8 cellular contexts compared by ENCODE assay signal in the genomic region with DNA sequence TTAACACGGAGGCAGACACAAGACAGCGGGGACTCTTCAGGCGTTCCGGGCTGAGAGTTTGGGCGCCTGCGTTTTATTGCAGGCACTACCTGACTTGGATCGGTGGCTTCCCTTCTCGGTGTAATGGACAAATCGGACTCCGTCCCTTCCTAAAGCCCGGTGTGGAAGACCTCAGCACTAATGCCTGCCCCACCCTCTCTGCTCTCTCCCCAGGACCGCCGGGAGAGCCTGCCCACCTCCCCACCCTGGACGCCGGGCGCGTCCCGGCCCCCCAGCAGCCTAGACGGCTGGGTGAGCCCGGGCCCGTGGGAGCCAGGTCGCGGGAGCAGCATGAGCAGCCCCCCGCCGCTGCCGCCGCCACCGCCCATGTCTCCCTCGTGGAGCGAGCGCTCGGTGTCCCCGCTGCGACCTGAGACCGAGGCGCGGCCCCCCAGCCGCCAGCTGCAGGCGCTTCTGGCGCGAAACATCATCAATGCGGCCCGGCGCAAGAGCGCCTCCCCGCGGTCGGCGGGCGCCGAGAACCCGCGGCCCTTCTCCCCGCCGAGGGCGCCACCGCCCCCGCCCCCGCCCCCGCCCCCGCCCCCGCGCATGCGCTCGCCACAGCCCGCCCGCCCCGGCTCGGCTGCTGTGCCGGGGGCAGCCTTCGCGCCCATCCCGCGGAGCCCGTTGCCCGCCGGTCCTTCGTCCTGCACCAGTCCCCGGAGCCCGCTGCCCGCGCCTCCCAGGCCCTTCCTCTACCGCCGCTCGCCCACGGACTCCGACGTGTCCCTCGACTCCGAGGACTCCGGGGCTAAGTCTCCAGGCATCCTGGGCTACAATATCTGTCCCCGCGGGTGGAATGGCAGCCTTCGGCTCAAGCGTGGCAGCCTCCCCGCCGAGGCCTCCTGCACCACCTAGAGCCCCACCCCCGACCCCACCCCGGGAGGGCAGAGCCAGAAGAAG. TPM values are rescaled to one million over a fixed set of nuclear protein-coding genes. Genes with fewer than 3 reads are reported as not detected.
A peak's percentile ranks its signal among the peaks of the same experiment; 100 is the strongest.
DNase-seq lines count a peak whose midpoint lies in the region; ATAC-seq, FAIRE-seq and TF ChIP-seq lines count a peak whose summit lies in the region.

No MANE protein-coding gene starts in this region.

- H3K4me2 ChIP-seq in GM12878 (ENCODE audit: control insufficient read depth, insufficient read depth): peak overlapping the region; percentile 91

- DNase-seq in GM12864 (ENCODE audit: low read depth) (no peak), HEK293T (ENCODE audit: extremely low spot score) (peak; percentile 98), NCI-H1092 (lab: John Stamatoyannopoulos, UW) (peak; percentile 32), T1000 (lab: John Stamatoyannopoulos, UW) (peak; percentile 74), GM12878 (ENCODE audit: low read depth, low spot score) (peak; percentile 11), iPS-NIHi11 (ENCODE audit: low spot score) (peak; percentile 98)
- peak; percentile 49 to 51 for DNase-seq in stimulated activated CD4-positive, alpha-beta T cell treated with anti-CD3 and anti-CD28 coated beads, Interleukin-12 subunit alpha, Interleukin-12 subunit beta, amount 100 ng/mL, for 24 hours (ENCODE audit: low read depth in 2 of 2)

- WGBS in GM12878 (ENCODE audit: insufficient coverage, insufficient replicate concordance, low lambda C conversion rate, missing lambda C conversion rate): 1% methylated on average over 63 of the region's 99 CpGs

- POLR2A ChIA-PET in HEK293T (lab: Yijun Ruan, JAX) (interaction anchor here (0.9 to 4.6 kb wide), 7 partner anchors 14 to 102 kb away, joined by 3 to 33 read pairs (median 6); a partner anchor contains a TSS), GM12878 (lab: Charles Lee) (no interaction called here)

- intact Hi-C loops in GM12878 (cut with micrococcal nuclease; ENCODE audit: unreplicated experiment): loop anchor here (1.0 to 10.0 kb wide), 3 partner anchors 95 to 202 kb away; a partner anchor contains a TSS

- peak; percentile 76 for TF ChIP-seq RAD21 in GM12878 (IDR thresholded peaks at IDR 0.05; ENCODE audit: insufficient read depth, low read depth, low read length)

- H3K4me1 ChIP-seq in GM12878 (ENCODE audit: control insufficient read depth, insufficient read depth, low read length): peaks cover 7% of the 10 kb centered on the region

- TF ChIP-seq CTCF in GM12864 (IDR thresholded peaks at IDR 0.05; ENCODE audit: low read depth, low read length, missing control alignments) (peak; percentile 61), GM12878 (IDR thresholded peaks at IDR 0.05 in 2 of 3, conservative IDR thresholded peaks at IDR 0.05 in 1 of 3; ENCODE audit: control insufficient read depth in 2 of 3, extremely low read depth in 1 of 3, insufficient read depth in 1 of 3, low read depth in 3 of 3, low read length in 3 of 3) (peak; percentile 43 to 78 (median 75); a peak in 5 of 6 replicates)

- no peak overlapping the region for H3K27ac ChIP-seq in GM12878 (ENCODE audit: control insufficient read depth, insufficient read depth)

- in situ Hi-C loops in GM12878 (cut with MboI): loop anchor here (10.0 kb wide), 1 partner anchor 202 kb away; no protein-coding TSS in a partner anchor

- SMC1A ChIA-PET in GM12878 (lab: Charles Lee; ENCODE audit: uncharacterized antibody, unreplicated experiment): interaction anchor here (0.7 to 5.8 kb wide), 10 partner anchors 45 to 197 kb away, joined by 3 to 61 read pairs (median 6); a partner anchor contains a TSS

- peak overlapping the region; percentile 65; the same call in 1 of the 2 replicates for H3K9ac ChIP-seq in GM12878 (ENCODE audit: control insufficient read depth, insufficient read depth, low read length)

- H3K4me3 ChIP-seq in GM12864 (ENCODE audit: low read depth, low read length) (peak overlapping the region; percentile 57), GM12878 (peak overlapping the region; percentile 70; the same call in 1 of the 2 replicates)

- H3K27me3 ChIP-seq in GM12878 (replicated peaks in 1 of 2; ENCODE audit: control insufficient read depth in 2 of 2, insufficient read depth in 2 of 2, low read length in 1 of 2): no peaks in the 10 kb centered on the region; a peak in 2 of 4 replicates

- no peak for TF ChIP-seq EP300 in GM12878 (IDR thresholded peaks at IDR 0.05; ENCODE audit: borderline replicate concordance in 1 of 2, control insufficient read depth in 1 of 2, low read depth in 2 of 2, low read length in 2 of 2)

- no peak for FAIRE-seq in GM12878 (lab: Jason Lieb, UNC)

- RAD21 ChIA-PET in GM12878 (lab: Charles Lee; ENCODE audit: unreplicated experiment): interaction anchor here (1.0 to 5.9 kb wide), 9 partner anchors 28 to 199 kb away, joined by 3 to 56 read pairs (median 4); a partner anchor contains a TSS

- H3K36me3 ChIP-seq in GM12878 (ENCODE audit: control insufficient read depth in 2 of 2, insufficient read depth in 2 of 2, low read length in 1 of 2): no peaks in the 10 kb centered on the region

- no peaks in the 10 kb centered on the region for H3K79me2 ChIP-seq in GM12878 (ENCODE audit: control insufficient read depth, insufficient read depth, low read length)

- ATAC-seq in GM12878: peak; percentile 84
- no peak for ATAC-seq in GM18873 (IDR thresholded peaks at IDR 0.05; ENCODE audit: low FRiP score, unreplicated experiment)

- H2AFZ ChIP-seq in GM12878 (ENCODE audit: control insufficient read depth, low read depth, low read length): peak overlapping the region; percentile 82

- CTCF ChIA-PET in HEK293T (lab: Yijun Ruan, JAX): interaction anchor here (0.6 to 2.1 kb wide), 4 partner anchors 12 to 242 kb away, joined by 5 to 7 read pairs (median 6); a partner anchor contains a TSS
- CTCF ChIA-PET in GM12878 (lab: Yijun Ruan, JAX): interaction anchor here (0.7 to 12.7 kb wide), 12 partner anchors 12 to 200 kb away, joined by 3 to 236 read pairs (median 4); no protein-coding TSS in a partner anchor

- peak; percentile 60 for TF ChIP-seq POLR2A in GM12878 (IDR thresholded peaks at IDR 0.05; ENCODE audit: low read depth, low read length)

- H4K20me1 ChIP-seq in GM12878 (ENCODE audit: control insufficient read depth, insufficient read depth): no peaks in the 10 kb centered on the region

- no TSS peak for BruUV-seq in GM12878 (replicated peaks; lab: Mats Ljungman, UMichigan)

- no peaks in the 10 kb centered on the region for H3K9me3 ChIP-seq in GM12878 (replicated peaks; ENCODE audit: control insufficient read depth, insufficient read depth, low read length)

TF ChIP-seq in GM12878, 131 proteins besides CTCF, POLR2A, EP300 and RAD21 (continues in another document):
- TF ChIP-seq YBX1 (IDR thresholded peaks at IDR 0.05): no peak

RNA-seq across cellular contexts. Expression of a gene that starts 4.6 kb away (rescaled TPM):
- total RNA-seq in GM12878 (2013; cell fraction: nucleolus; rRNA removed): not detected in 2 replicates
- total RNA-seq in GM12878 (2014; rRNA removed): 1.1 TPM in 1 of 2 replicates, not detected in the other
- total RNA-seq in GM12878 (2014; rRNA removed; fragmentation: Illumina TruSeq; extraction: Trizol): 0.04 TPM in 1 of 2 replicates, not detected in the other
- total RNA-seq in GM12878 (2021): 0.18 TPM in 1 of 2 replicates, not detected in the other
- not detected for polyA plus RNA-seq in GM12878 (2011; ENCODE audit: low read depth)
- not detected in 2 replicates for polyA plus RNA-seq in GM12878 (2011; rRNA removed)
- not detected in 2 replicates for polyA plus RNA-seq in GM12878 (2011; cell fraction: cytosol; rRNA removed)
- polyA plus RNA-seq in GM12878 (2011; cell fraction: nucleus; rRNA removed): 0.03 TPM in 1 of 2 replicates, not detected in the other
- polyA plus RNA-seq in GM12878 (2012): 0.11 and 0.18 TPM in 2 replicates
- polyA plus RNA-seq in GM12878 (2014; fragmentation: Illumina TruSeq; extraction: Trizol): 0.09 and 0.10 TPM in 2 replicates
- not detected for polyA plus RNA-seq in GM12878 (2014; fragmentation: Nextera tagmentation; extraction: Ambion mirVana)
- 0.08 and 0.62 TPM in 2 replicates for polyA plus RNA-seq in GM12878 (2014; rRNA removed)
- polyA plus RNA-seq in GM12878 (2016; fragmentation: Nextera tagmentation; extraction: Ambion mirVana): under 1 TPM in 1 of 2 experiments, not detected in 1; 0.11 TPM
- polyA minus RNA-seq in GM12878 (2011; rRNA and poly(A)+ RNA removed): not detected in 2 replicates
- polyA minus RNA-seq in GM12878 (2011; cell fraction: cytosol; rRNA and poly(A)+ RNA removed): not detected in 2 replicates
- polyA minus RNA-seq in GM12878 (2011; cell fraction: nucleus; rRNA and poly(A)+ RNA removed): not detected in 2 replicates

RNA-seq across cellular contexts. Expression of a gene that starts 16.0 kb away (rescaled TPM):
- total RNA-seq in GM12878 (2013; cell fraction: nucleolus; rRNA removed): 27.3 and 29.8 TPM in 2 replicates
- 3.3 and 3.4 TPM in 2 replicates for total RNA-seq in GM12878 (2014; rRNA removed)
- 4.4 and 4.5 TPM in 2 replicates for total RNA-seq in GM12878 (2014; rRNA removed; fragmentation: Illumina TruSeq; extraction: Trizol)
- 21.0 and 21.8 TPM in 2 replicates for total RNA-seq in GM12878 (2021)
- 10.8 TPM for polyA plus RNA-seq in GM12878 (2011; ENCODE audit: low read depth)
- 11.0 and 18.3 TPM in 2 replicates for polyA plus RNA-seq in GM12878 (2011; rRNA removed)
- polyA plus RNA-seq in GM12878 (2011; cell fraction: cytosol; rRNA removed): 24.0 and 25.6 TPM in 2 replicates
- polyA plus RNA-seq in GM12878 (2011; cell fraction: nucleus; rRNA removed): 20.3 and 21.1 TPM in 2 replicates
- 19.5 and 20.5 TPM in 2 replicates for polyA plus RNA-seq in GM12878 (2012)
- 8.7 and 9.4 TPM in 2 replicates for polyA plus RNA-seq in GM12878 (2014; fragmentation: Illumina TruSeq; extraction: Trizol)
- polyA plus RNA-seq in GM12878 (2014; fragmentation: Nextera tagmentation; extraction: Ambion mirVana): 1 to 10 TPM; 1.9 to 2.3 TPM
- polyA plus RNA-seq in GM12878 (2014; rRNA removed): 10.1 and 10.7 TPM in 2 replicates
- polyA plus RNA-seq in GM12878 (2016; fragmentation: Nextera tagmentation; extraction: Ambion mirVana): 1 to 10 TPM in 1 of 2 experiments, under 1 TPM in 1; 0.77 to 2.0 TPM
- polyA minus RNA-seq in GM12878 (2011; rRNA and poly(A)+ RNA removed): 18.7 and 24.1 TPM in 2 replicates
- polyA minus RNA-seq in GM12878 (2011; cell fraction: cytosol; rRNA and poly(A)+ RNA removed): 10.3 and 10.8 TPM in 2 replicates
- 7.5 and 11.7 TPM in 2 replicates for polyA minus RNA-seq in GM12878 (2011; cell fraction: nucleus; rRNA and poly(A)+ RNA removed)

RNA-seq across cellular contexts. Expression of a gene that starts 44.4 kb away (rescaled TPM):
- 66.8 and 67.0 TPM in 2 replicates for total RNA-seq in GM12878 (2013; cell fraction: nucleolus; rRNA removed)
- 34.1 and 36.6 TPM in 2 replicates for total RNA-seq in GM12878 (2014; rRNA removed)
- total RNA-seq in GM12878 (2014; rRNA removed; fragmentation: Illumina TruSeq; extraction: Trizol): 34.1 and 34.6 TPM in 2 replicates
- 43.8 and 45.7 TPM in 2 replicates for total RNA-seq in GM12878 (2021)
- 38.4 TPM for polyA plus RNA-seq in GM12878 (2011; ENCODE audit: low read depth)
- polyA plus RNA-seq in GM12878 (2011; rRNA removed): 58.1 and 65.6 TPM in 2 replicates
- 39.2 and 44.6 TPM in 2 replicates for polyA plus RNA-seq in GM12878 (2011; cell fraction: cytosol; rRNA removed)
- 74.1 and 79.5 TPM in 2 replicates for polyA plus RNA-seq in GM12878 (2011; cell fraction: nucleus; rRNA removed)
- polyA plus RNA-seq in GM12878 (2012): 41.8 and 42.5 TPM in 2 replicates
- polyA plus RNA-seq in GM12878 (2014; fragmentation: Illumina TruSeq; extraction: Trizol): 66.4 and 78.0 TPM in 2 replicates
- polyA plus RNA-seq in GM12878 (2014; fragmentation: Nextera tagmentation; extraction: Ambion mirVana): 10 to 100 TPM; 26.3 to 40.3 TPM
- 37.5 and 38.4 TPM in 2 replicates for polyA plus RNA-seq in GM12878 (2014; rRNA removed)
- 10 to 100 TPM; 54.6 to 57.8 TPM for polyA plus RNA-seq in GM12878 (2016; fragmentation: Nextera tagmentation; extraction: Ambion mirVana)
- polyA minus RNA-seq in GM12878 (2011; rRNA and poly(A)+ RNA removed): 28.1 and 49.2 TPM in 2 replicates
- 16.0 and 20.4 TPM in 2 replicates for polyA minus RNA-seq in GM12878 (2011; cell fraction: cytosol; rRNA and poly(A)+ RNA removed)
- 34.7 and 45.0 TPM in 2 replicates for polyA minus RNA-seq in GM12878 (2011; cell fraction: nucleus; rRNA and poly(A)+ RNA removed)
